In genomic region chr3:54703906-54704305, GRCh38 we compare ENCODE assay signal across 27 cellular contexts.
"Had no signal": no experiment of that assay in that cellular context is flagged by ENCODE, and none has a peak within 500 bp of the region (broad histone marks: within the 10 kb centered on the region; RNA-seq: fewer than 3 reads in every experiment).

No MANE protein-coding gene starts in this region.

- DNase-seq: activated CD4-positive, alpha-beta T cell treated with anti-CD3 and anti-CD28 coated beads for 48 hours; activated CD4-positive, alpha-beta T cell treated with anti-CD3 and anti-CD28 coated beads, Interleukin-2, amount 50 U/mL, for 48 hours; activated CD8-positive, alpha-beta memory T cell treated with anti-CD3 and anti-CD28 coated beads for 24 hours; activated effector memory CD4-positive, alpha-beta T cell treated with Interleukin-2 at 50 U/mL for 16 hours; activated naive CD4-positive, alpha-beta T cell treated with Interleukin-2 at 50 U/mL for 16 hours; body of pancreas; foreskin keratinocyte; heart right ventricle; naive thymus-derived CD8-positive, alpha-beta T cell; stimulated activated CD4-positive, alpha-beta T cell treated with anti-CD3 and anti-CD28 coated beads, Interleukin-1b, Interleukin-23, amount 100 ng/mL, for 48 hours; stimulated activated CD4-positive, alpha-beta T cell treated with anti-CD3 and anti-CD28 coated beads, Interleukin-4, amount 100 ng/mL, for 4 hours; stimulated activated CD8-positive, alpha-beta memory T cell treated with anti-CD3 and anti-CD28 coated beads, Interleukin-4, amount 100 ng/mL, for 48 hours; stimulated activated naive B cell treated with anti-CD40 and anti-IgM and Interleukin-4, amounts not matched to agents 10 μg/mL and 1 μg/mL and 100 μg/mL, for 72 hours; stomach; thyroid gland; upper lobe of right lung had no signal

- H3K4me1 ChIP-seq: body of pancreas, esophagus muscularis mucosa, foreskin keratinocyte, prostate gland, right atrium auricular region, stomach, thyroid gland, upper lobe of right lung had no signal

- H3K9me3 ChIP-seq: body of pancreas, esophagus muscularis mucosa, heart right ventricle, prostate gland, right atrium auricular region, stomach, thyroid gland, upper lobe of right lung had no signal

- H3K36me3 Mint-ChIP-seq: activated naive CD8-positive, alpha-beta T cell; memory B cell; naive thymus-derived CD8-positive, alpha-beta T cell; stimulated activated naive B cell treated with anti-CD40 and anti-IgM and Interleukin-4, amounts not matched to agents 10 μg/mL and 1 μg/mL and 100 μg/mL, for 72 hours had no signal

- H3K27me3 Mint-ChIP-seq: activated naive CD8-positive, alpha-beta T cell; memory B cell; stimulated activated naive B cell treated with anti-CD40 and anti-IgM and Interleukin-4, amounts not matched to agents 10 μg/mL and 1 μg/mL and 100 μg/mL, for 72 hours had no signal

- H3K4me1 Mint-ChIP-seq: memory B cell; naive thymus-derived CD8-positive, alpha-beta T cell; stimulated activated naive B cell treated with anti-CD40 and anti-IgM and Interleukin-4, amounts not matched to agents 10 μg/mL and 1 μg/mL and 100 μg/mL, for 72 hours had no signal

- H3K9me3 Mint-ChIP-seq: memory B cell had no signal

- H3K27ac Mint-ChIP-seq: activated naive CD8-positive, alpha-beta T cell; memory B cell; naive thymus-derived CD8-positive, alpha-beta T cell; stimulated activated naive B cell treated with anti-CD40 and anti-IgM and Interleukin-4, amounts not matched to agents 10 μg/mL and 1 μg/mL and 100 μg/mL, for 72 hours had no signal

- ATAC-seq: activated CD4-positive, CD25-positive, alpha-beta regulatory T cell treated with anti-CD3 and anti-CD28 coated beads, Interleukin-2, amount 50 U/mL, for 24 hours; body of pancreas; foreskin keratinocyte; heart right ventricle; naive thymus-derived CD8-positive, alpha-beta T cell; stimulated activated naive B cell treated with anti-CD40 and anti-IgM and Interleukin-4, amounts not matched to agents 10 μg/mL and 1 μg/mL and 100 μg/mL, for 72 hours; upper lobe of right lung had no signal

- H3K4me2 ChIP-seq: smooth muscle cell had no signal

- H3K27ac ChIP-seq: body of pancreas, cardiac muscle cell, coronary artery, esophagus muscularis mucosa, foreskin keratinocyte, heart right ventricle, prostate gland, right atrium auricular region, stomach, thyroid gland, upper lobe of right lung, VCaP had no signal

- H3K27me3 ChIP-seq: body of pancreas, cardiac muscle cell, esophagus muscularis mucosa, foreskin keratinocyte, heart right ventricle, right atrium auricular region, stomach, thyroid gland, upper lobe of right lung had no signal

- H3K4me3 ChIP-seq: body of pancreas, cardiac muscle cell, coronary artery, esophagus muscularis mucosa, heart right ventricle, prostate gland, right atrium auricular region, smooth muscle cell, stomach, thyroid gland, upper lobe of right lung had no signal

- H3K36me3 ChIP-seq: cardiac muscle cell, esophagus muscularis mucosa, heart right ventricle, prostate gland, right atrium auricular region, stomach, thyroid gland, upper lobe of right lung had no signal

- H3K4me3 Mint-ChIP-seq: activated naive CD8-positive, alpha-beta T cell; memory B cell; naive thymus-derived CD8-positive, alpha-beta T cell; neural crest cell; stimulated activated naive B cell treated with anti-CD40 and anti-IgM and Interleukin-4, amounts not matched to agents 10 μg/mL and 1 μg/mL and 100 μg/mL, for 72 hours had no signal
